ENCODE assay signal across 12 cellular contexts in the genomic region with DNA sequence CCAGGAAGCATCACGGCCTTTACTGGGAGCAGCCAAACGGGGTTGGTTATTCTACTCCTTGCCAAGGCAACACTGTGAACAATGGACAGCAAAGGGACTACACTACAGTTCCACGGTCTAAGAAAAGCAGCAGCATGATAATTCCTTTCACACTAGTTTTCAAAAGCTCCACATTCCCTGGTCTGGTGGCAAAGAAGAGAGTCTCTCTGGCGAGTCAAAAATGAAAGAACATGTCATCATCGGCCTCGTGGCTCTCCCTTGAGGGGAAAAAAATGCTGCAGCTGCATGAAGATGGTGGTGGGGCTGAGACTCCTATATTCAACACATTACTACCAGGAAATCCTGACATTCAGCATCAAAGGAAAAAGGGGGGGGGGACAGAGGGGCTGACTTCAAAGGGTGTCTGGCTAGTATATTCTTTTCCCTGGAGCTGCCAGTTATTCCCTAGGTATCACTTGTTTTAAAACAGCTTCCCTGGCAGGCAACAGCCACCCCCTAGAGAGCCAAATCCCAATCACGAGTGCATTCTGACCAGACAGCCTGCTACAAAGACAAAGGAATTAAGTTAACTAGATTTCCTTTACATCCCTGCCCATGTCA. TPM values are rescaled to one million over a fixed set of nuclear protein-coding genes. Genes with fewer than 3 reads are reported as not detected.
DNase-seq lines count a peak whose midpoint lies in the region; ATAC-seq, FAIRE-seq and TF ChIP-seq lines count a peak whose summit lies in the region.
"Had no signal": no experiment of that assay in that cellular context is flagged by ENCODE, and none has a peak within 500 bp of the region (broad histone marks: within the 10 kb centered on the region; RNA-seq: fewer than 3 reads in every experiment).

No MANE protein-coding gene starts in this region.

- H3K27me3 ChIP-seq in AG04450 (ENCODE audit: control insufficient read depth, insufficient read depth, low read length) = no peaks in the 10 kb centered on the region
- H3K27me3 ChIP-seq in HUES48 (ENCODE audit: control insufficient read depth, insufficient read depth, low read length) = no peaks in the 10 kb centered on the region
- H3K27me3 ChIP-seq in endothelial cell of umbilical vein (ENCODE audit: control insufficient read depth in 2 of 2, insufficient read depth in 2 of 2, low read length in 2 of 2) = no peaks in the 10 kb centered on the region
- no peaks in the 10 kb centered on the region for H3K27me3 ChIP-seq in neural progenitor cell

- POLR2A ChIA-PET in AG04450 (lab: Yijun Ruan, JAX) (no interaction called here), endothelial cell of umbilical vein (lab: Charles Lee) (no interaction called here)

- TF ChIP-seq CTCF in AG04450 (IDR thresholded peaks at IDR 0.05; ENCODE audit: low read depth, low read length) (no peak), endothelial cell of umbilical vein (IDR thresholded peaks at IDR 0.05; ENCODE audit: extremely low read depth in 1 of 2, insufficient read depth in 1 of 2, low read depth in 1 of 2, low read length in 2 of 2) (no peak), neural progenitor cell (IDR thresholded peaks at IDR 0.05) (no peak)

- H3K27ac ChIP-seq in AG04450 (ENCODE audit: low read depth, low read length) = peak overlapping the region; percentile 77
- H3K27ac ChIP-seq in HUES48 (ENCODE audit: low read depth, low read length) = peak overlapping the region; percentile 44
- H3K27ac ChIP-seq in endothelial cell of umbilical vein (ENCODE audit: insufficient read depth, low read depth, low read length) = peak overlapping the region; percentile 89
- H3K27ac ChIP-seq in neural progenitor cell = peak overlapping the region; percentile 34

- H3F3A ChIP-seq in neural progenitor cell (ENCODE audit: low read depth) = peaks cover 15% of the 10 kb centered on the region

- peak overlapping the region; percentile 31 for H3K4me2 ChIP-seq in endothelial cell of umbilical vein (ENCODE audit: insufficient read depth, low read length)
- peak overlapping the region; percentile 25 for H3K4me2 ChIP-seq in neural progenitor cell

- H3K9me1 ChIP-seq in endothelial cell of umbilical vein (replicated peaks; ENCODE audit: control insufficient read depth, extremely low read depth, insufficient read depth, low read length) = no peaks in the 10 kb centered on the region

- H3K4me1 Mint-ChIP-seq in neural progenitor cell = peaks cover 18% of the 10 kb centered on the region
- H3K4me1 Mint-ChIP-seq: activated B cell treated with CpG ODN at 0.5 μM for 24 hours had no signal

- DNase-seq in AG04450 (ENCODE audit: low read depth, low spot score) = no peak
- DNase-seq in endothelial cell of umbilical vein (ENCODE audit: low read depth, low spot score) = peak; percentile 80
- peak; percentile 59 for DNase-seq in neural progenitor cell (ENCODE audit: low spot score)
- no peak for DNase-seq in NCI-H2081 treated with DMSO at 0.1 percent for 48 hours (lab: John Stamatoyannopoulos, UW)
- DNase-seq in SIG-M5 treated with dmso at 0.1 percent for 504 hours (lab: John Stamatoyannopoulos, UW; ENCODE audit: unreplicated experiment) = no peak
- no peak for DNase-seq in NCI-H1436 (lab: John Stamatoyannopoulos, UW)
- DNase-seq: activated B cell treated with CpG ODN at 0.5 μM for 24 hours; cerebellar nuclear complex; DMS53; stimulated activated CD4-positive, alpha-beta T cell treated with anti-CD3 and anti-CD28 coated beads, Interleukin-4, amount 100 ng/mL, for 24 hours had no signal

- H2AFZ ChIP-seq in endothelial cell of umbilical vein (ENCODE audit: low read depth, low read length) = peak overlapping the region; percentile 75
- no peak overlapping the region for H2AFZ ChIP-seq in neural progenitor cell (replicated peaks)

- H3K27me3 Mint-ChIP-seq in neural progenitor cell (ENCODE audit: insufficient read depth, low read depth) = no peaks in the 10 kb centered on the region
- H3K27me3 Mint-ChIP-seq: activated B cell treated with CpG ODN at 0.5 μM for 24 hours had no signal

- peak; percentile 28 for FAIRE-seq in endothelial cell of umbilical vein (lab: Jason Lieb, UNC)

- BruUV-seq in endothelial cell of umbilical vein (replicated peaks; lab: Mats Ljungman, UMichigan) = TSS peak; percentile 74

- intact Hi-C loops in endothelial cell of umbilical vein (cut with micrococcal nuclease) = loop anchor here (5.0 to 10.0 kb wide), 3 partner anchors 128 to 666 kb away; partner anchors contain the start of genes MKRN1 and MRPS33

- dilution Hi-C loops in endothelial cell of umbilical vein (cut with MboI; ENCODE audit: extremely low pct_ligation_motif_present, low sequenced_read_pairs) = no loop called here

- H3K9ac ChIP-seq in HUES48 (ENCODE audit: low read depth, low read length) (no peak overlapping the region), endothelial cell of umbilical vein (replicated peaks; ENCODE audit: extremely low read depth, insufficient read depth, low read length) (peak overlapping the region; percentile 81), neural progenitor cell (no peak overlapping the region)

- peaks cover 19% of the 10 kb centered on the region for H3K36me3 Mint-ChIP-seq in neural progenitor cell

- no peaks in the 10 kb centered on the region for H4K20me1 ChIP-seq in endothelial cell of umbilical vein (replicated peaks; ENCODE audit: control insufficient read depth, extremely low read depth, insufficient read depth, low read length)
- H4K20me1 ChIP-seq in neural progenitor cell (ENCODE audit: low read depth) = peaks cover 18% of the 10 kb centered on the region

- no peak for TF ChIP-seq POLR2A in endothelial cell of umbilical vein (IDR thresholded peaks at IDR 0.05; ENCODE audit: low read depth, low read length)

- H3K36me3 ChIP-seq in HUES48 (ENCODE audit: control insufficient read depth, insufficient read depth, low read length) (peaks cover 85% of the 10 kb centered on the region), endothelial cell of umbilical vein (ENCODE audit: control insufficient read depth in 2 of 2, extremely low read depth in 1 of 2, insufficient read depth in 2 of 2, low read length in 2 of 2) (peaks cover 3 to 6% of the 10 kb centered on the region in 2 experiments), neural progenitor cell (peaks cover 11% of the 10 kb centered on the region)

- H3K4me1 ChIP-seq in HUES48 (ENCODE audit: control insufficient read depth, insufficient read depth, low read length) (no peaks in the 10 kb centered on the region), endothelial cell of umbilical vein (ENCODE audit: control insufficient read depth, extremely low read depth, insufficient read depth, low read length) (peaks cover 18% of the 10 kb centered on the region), neural progenitor cell (peaks cover 22% of the 10 kb centered on the region)

- no peak overlapping the region for H3K4me3 ChIP-seq in AG04450 (ENCODE audit: low read depth, low read length)
- no peak overlapping the region for H3K4me3 ChIP-seq in HUES48 (ENCODE audit: low read depth, low read length)
- H3K4me3 ChIP-seq in endothelial cell of umbilical vein (replicated peaks in 1 of 3; ENCODE audit: insufficient read depth in 1 of 3, low read depth in 1 of 3, low read length in 3 of 3) = peak overlapping the region in 1 of 3 experiments; percentile 37
- H3K4me3 ChIP-seq in neural progenitor cell = no peak overlapping the region

- CTCF ChIA-PET in AG04450 (lab: Charles Lee) (no interaction called here), endothelial cell of umbilical vein (lab: Charles Lee) (interaction anchor here (0.6 to 1.0 kb wide), 2 partner anchors 69 to 145 kb away, joined by 3 to 4 read pairs; no protein-coding TSS in a partner anchor)

- peak overlapping the region; percentile 17 for H3K4me3 Mint-ChIP-seq in neural progenitor cell
- H3K4me3 Mint-ChIP-seq: activated B cell treated with CpG ODN at 0.5 μM for 24 hours had no signal

- no peaks in the 10 kb centered on the region for H3K79me2 ChIP-seq in endothelial cell of umbilical vein (ENCODE audit: control insufficient read depth, insufficient read depth, low read length)
- no peaks in the 10 kb centered on the region for H3K79me2 ChIP-seq in neural progenitor cell (ENCODE audit: low read depth)

- H3K9me3 ChIP-seq in AG04450 (ENCODE audit: control insufficient read depth, insufficient read depth, low read length) (no peaks in the 10 kb centered on the region), HUES48 (ENCODE audit: control insufficient read depth, insufficient read depth, low read length) (no peaks in the 10 kb centered on the region), endothelial cell of umbilical vein (replicated peaks; ENCODE audit: control insufficient read depth, insufficient read depth, low read length) (no peaks in the 10 kb centered on the region), neural progenitor cell (ENCODE audit: low read depth) (no peaks in the 10 kb centered on the region)

- H3K27ac Mint-ChIP-seq in neural progenitor cell = peak overlapping the region; percentile 91
- H3K27ac Mint-ChIP-seq: activated B cell treated with CpG ODN at 0.5 μM for 24 hours had no signal

- H3K9me3 Mint-ChIP-seq in neural progenitor cell = no peaks in the 10 kb centered on the region
- H3K9me3 Mint-ChIP-seq: activated B cell treated with CpG ODN at 0.5 μM for 24 hours had no signal

- ATAC-seq in GM21360 (IDR thresholded peaks at IDR 0.05; ENCODE audit: unreplicated experiment) = no peak

RNA-seq across cellular contexts. Expression of gene SLC37A3, which starts 49.1 kb away (rescaled TPM):
- polyA plus RNA-seq in AG04450 (2011; rRNA removed) (52.2 and 61.7 TPM in 2 replicates), endothelial cell of umbilical vein (47.0 and 59.7 TPM in 2 replicates)
- polyA minus RNA-seq in AG04450 (2011; rRNA and poly(A)+ RNA removed) = 71.5 and 80.7 TPM in 2 replicates
- total RNA-seq in endothelial cell of umbilical vein (32.7 and 35.3 TPM in 2 replicates), neural progenitor cell (ENCODE audit: low replicate concordance) (83.4 and 84.7 TPM in 2 replicates)
- 30.4 and 34.8 TPM in 2 replicates for polyA plus RNA-seq in endothelial cell of umbilical vein (2011; cell fraction: cytosol; rRNA removed)
- polyA plus RNA-seq in endothelial cell of umbilical vein (2011; cell fraction: nucleus; rRNA removed) = 112 and 119 TPM in 2 replicates
- polyA plus RNA-seq in endothelial cell of umbilical vein (2012) = 24.8 and 31.4 TPM in 2 replicates
- 107 and 132 TPM in 2 replicates for polyA minus RNA-seq in endothelial cell of umbilical vein
- 6.9 TPM for polyA minus RNA-seq in endothelial cell of umbilical vein (2011; cell fraction: cytosol; rRNA and poly(A)+ RNA removed)
- polyA minus RNA-seq in endothelial cell of umbilical vein (2011; cell fraction: nucleus; rRNA and poly(A)+ RNA removed) = 55.9 and 68.8 TPM in 2 replicates

RNA-seq across cellular contexts. Expression of gene RAB19, which starts 54.6 kb away (rescaled TPM):
- polyA plus RNA-seq in AG04450 (2011; rRNA removed) (not detected in 2 replicates), endothelial cell of umbilical vein (not detected in 2 replicates)
- not detected in 2 replicates for polyA minus RNA-seq in AG04450 (2011; rRNA and poly(A)+ RNA removed)
- total RNA-seq in endothelial cell of umbilical vein (not detected in 2 replicates), neural progenitor cell (ENCODE audit: low replicate concordance) (1.1 and 3.1 TPM in 2 replicates)
- polyA plus RNA-seq in endothelial cell of umbilical vein (2011; cell fraction: cytosol; rRNA removed) = 0.08 TPM in 1 of 2 replicates, not detected in the other
- not detected in 2 replicates for polyA plus RNA-seq in endothelial cell of umbilical vein (2011; cell fraction: nucleus; rRNA removed)
- polyA plus RNA-seq in endothelial cell of umbilical vein (2012) = not detected in 2 replicates
- polyA minus RNA-seq in endothelial cell of umbilical vein = not detected in 2 replicates
- polyA minus RNA-seq in endothelial cell of umbilical vein (2011; cell fraction: cytosol; rRNA and poly(A)+ RNA removed) = not detected
- not detected in 2 replicates for polyA minus RNA-seq in endothelial cell of umbilical vein (2011; cell fraction: nucleus; rRNA and poly(A)+ RNA removed)

Comparison
In these comparisons a context has a peak if more than half of its experiments do, and no peak if none do; other contexts are left out.
1. DNase-seq: peak in endothelial cell of umbilical vein (single experiment) and neural progenitor cell (single experiment); none in AG04450 (single experiment), NCI-H2081 treated with DMSO at 0.1 percent for 48 hours (single experiment), SIG-M5 treated with dmso at 0.1 percent for 504 hours (single experiment) and NCI-H1436 (single experiment).
2. H3K27ac ChIP-seq: peak in every context shown above with its lines; median percentile 89 in endothelial cell of umbilical vein; 77 in AG04450; 44 in HUES48; 34 in neural progenitor cell.